In the genomic region with DNA sequence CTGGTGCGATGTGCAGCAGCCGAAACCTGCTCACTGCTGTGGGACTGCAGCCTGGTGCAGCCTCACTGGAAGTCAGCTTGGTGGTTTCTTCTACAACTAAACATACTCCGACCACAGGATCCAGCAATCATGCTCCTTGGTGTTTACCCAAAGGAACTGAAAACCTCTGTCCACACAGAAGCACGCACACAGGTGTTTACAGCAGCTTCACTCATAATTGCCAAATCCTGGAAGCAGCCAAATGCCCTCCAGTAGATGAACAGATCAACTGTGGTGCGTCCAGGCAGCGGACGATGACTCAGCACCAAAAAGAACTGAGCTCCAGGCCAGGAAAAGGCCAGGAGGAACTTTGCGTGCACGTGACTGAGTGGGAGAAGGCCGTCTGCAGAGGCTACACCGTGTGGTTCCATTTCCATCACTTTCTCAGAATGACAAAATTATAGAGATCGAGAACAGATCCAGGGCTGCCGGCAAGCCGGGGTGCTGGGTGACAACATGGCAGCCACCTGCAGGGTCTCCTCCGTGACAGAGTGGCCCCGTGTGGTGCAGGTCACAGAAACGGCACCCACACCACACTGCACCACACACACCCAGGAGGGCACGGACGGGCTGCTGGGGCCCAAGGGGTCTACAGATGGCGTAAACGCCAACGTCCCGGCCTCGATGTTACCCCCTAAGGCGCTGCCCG, we compare ENCODE assay signal across 9 cellular contexts. TPM values are rescaled to one million over a fixed set of nuclear protein-coding genes. Genes with fewer than 3 reads are reported as not detected.
A peak's percentile ranks its signal among the peaks of the same experiment; 100 is the strongest.
DNase-seq lines count a peak whose midpoint lies in the region; ATAC-seq and TF ChIP-seq lines count a peak whose summit lies in the region.
"Had no signal": no experiment of that assay in that cellular context is flagged by ENCODE, and none has a peak within 500 bp of the region (broad histone marks: within the 10 kb centered on the region; RNA-seq: fewer than 3 reads in every experiment).

No MANE protein-coding gene starts in this region.

- H3K4me2 ChIP-seq in GM23338 = no peak overlapping the region

- peaks cover 5% of the 10 kb centered on the region; the same call in 2 of the 3 replicates for H3K4me1 Mint-ChIP-seq in GM23338

- H3F3A ChIP-seq in GM23338 (replicated peaks; ENCODE audit: low read depth) = no peaks in the 10 kb centered on the region

- DNase-seq in GM23338 (ENCODE audit: low spot score) = no peak
- DNase-seq in RKO (ENCODE audit: low spot score) = peak; percentile 40
- peak; percentile 85 for DNase-seq in fibroblast of mammary gland (ENCODE audit: low read depth)
- peak; percentile 72 for DNase-seq in renal cortical epithelial cell (ENCODE audit: low read depth)
- no peak for DNase-seq in DMS 273 treated with DMSO at 0.1 percent for 48 hours (lab: John Stamatoyannopoulos, UW)
- DNase-seq in effector CD8-positive, alpha-beta T cell (lab: John Stamatoyannopoulos, UW) = no peak
- no peak for DNase-seq in ecto neural progenitor cell (ENCODE audit: low spot score)

- no peak overlapping the region for H2AFZ ChIP-seq in GM23338

- no peaks in the 10 kb centered on the region for H4K20me1 ChIP-seq in GM23338 (replicated peaks; ENCODE audit: insufficient read depth)

- H3K27ac ChIP-seq in GM23338 (ENCODE audit: low read depth) = no peak overlapping the region
- H3K27ac ChIP-seq: suprapubic skin had no signal

- H3K79me2 ChIP-seq in GM23338 (replicated peaks; ENCODE audit: insufficient read depth) = no peaks in the 10 kb centered on the region

- H3K4me3 ChIP-seq in GM23338 (no peak overlapping the region), fibroblast of mammary gland (ENCODE audit: control insufficient read depth, low read depth, low read length) (no peak overlapping the region)
- H3K4me3 ChIP-seq: suprapubic skin had no signal

- peak overlapping the region; percentile 56; the same call in 1 of the 2 replicates for H3K27ac Mint-ChIP-seq in GM23338

- TF ChIP-seq CTCF in GM23338 (conservative IDR thresholded peaks at IDR 0.05; ENCODE audit: low read depth in 2 of 2) (no peak), fibroblast of mammary gland (conservative IDR thresholded peaks at IDR 0.05; ENCODE audit: control insufficient read depth, insufficient read depth, low read depth, low read length) (no peak)

- no peaks in the 10 kb centered on the region for H3K9me2 ChIP-seq in GM23338 (ENCODE audit: insufficient read depth)

- no peak for ATAC-seq in GM23338
- ATAC-seq in GM18867 (IDR thresholded peaks at IDR 0.05; ENCODE audit: unreplicated experiment) = no peak

- H3K36me3 ChIP-seq in GM23338 (ENCODE audit: insufficient read depth) = no peaks in the 10 kb centered on the region

- peaks cover 2% of the 10 kb centered on the region for H3K27me3 Mint-ChIP-seq in GM23338 (ENCODE audit: insufficient read depth, low read depth, poor library complexity)

- H3K27me3 ChIP-seq in GM23338 (ENCODE audit: insufficient read depth) = no peaks in the 10 kb centered on the region
- H3K27me3 ChIP-seq: suprapubic skin had no signal

- no peaks in the 10 kb centered on the region for H3K9me3 Mint-ChIP-seq in GM23338

- H3K4me3 Mint-ChIP-seq in GM23338 = no peak overlapping the region

- H3K36me3 Mint-ChIP-seq in GM23338 (ENCODE audit: low read depth) = no peaks in the 10 kb centered on the region

- H3K4me1 ChIP-seq in GM23338 (ENCODE audit: insufficient read depth) = no peaks in the 10 kb centered on the region

TF ChIP-seq in GM23338, 12 proteins besides CTCF, POLR2A, EP300 and RAD21 (continues in another document):
- TF ChIP-seq, protein P1, sequence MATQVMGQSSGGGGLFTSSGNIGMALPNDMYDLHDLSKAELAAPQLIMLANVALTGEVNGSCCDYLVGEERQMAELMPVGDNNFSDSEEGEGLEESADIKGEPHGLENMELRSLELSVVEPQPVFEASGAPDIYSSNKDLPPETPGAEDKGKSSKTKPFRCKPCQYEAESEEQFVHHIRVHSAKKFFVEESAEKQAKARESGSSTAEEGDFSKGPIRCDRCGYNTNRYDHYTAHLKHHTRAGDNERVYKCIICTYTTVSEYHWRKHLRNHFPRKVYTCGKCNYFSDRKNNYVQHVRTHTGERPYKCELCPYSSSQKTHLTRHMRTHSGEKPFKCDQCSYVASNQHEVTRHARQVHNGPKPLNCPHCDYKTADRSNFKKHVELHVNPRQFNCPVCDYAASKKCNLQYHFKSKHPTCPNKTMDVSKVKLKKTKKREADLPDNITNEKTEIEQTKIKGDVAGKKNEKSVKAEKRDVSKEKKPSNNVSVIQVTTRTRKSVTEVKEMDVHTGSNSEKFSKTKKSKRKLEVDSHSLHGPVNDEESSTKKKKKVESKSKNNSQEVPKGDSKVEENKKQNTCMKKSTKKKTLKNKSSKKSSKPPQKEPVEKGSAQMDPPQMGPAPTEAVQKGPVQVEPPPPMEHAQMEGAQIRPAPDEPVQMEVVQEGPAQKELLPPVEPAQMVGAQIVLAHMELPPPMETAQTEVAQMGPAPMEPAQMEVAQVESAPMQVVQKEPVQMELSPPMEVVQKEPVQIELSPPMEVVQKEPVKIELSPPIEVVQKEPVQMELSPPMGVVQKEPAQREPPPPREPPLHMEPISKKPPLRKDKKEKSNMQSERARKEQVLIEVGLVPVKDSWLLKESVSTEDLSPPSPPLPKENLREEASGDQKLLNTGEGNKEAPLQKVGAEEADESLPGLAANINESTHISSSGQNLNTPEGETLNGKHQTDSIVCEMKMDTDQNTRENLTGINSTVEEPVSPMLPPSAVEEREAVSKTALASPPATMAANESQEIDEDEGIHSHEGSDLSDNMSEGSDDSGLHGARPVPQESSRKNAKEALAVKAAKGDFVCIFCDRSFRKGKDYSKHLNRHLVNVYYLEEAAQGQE (IDR thresholded peaks at IDR 0.05; ENCODE audit: unreplicated experiment) = no peak
- no peak for TF ChIP-seq POLR2AphosphoS5 (IDR thresholded peaks at IDR 0.05; ENCODE audit: low read depth)

RNA-seq across cellular contexts. Expression of gene NSMF, which starts 23.1 kb away (rescaled TPM):
- total RNA-seq in GM23338 (2014; rRNA removed; shearing (Covaris generic)) = 87.0 and 103 TPM in 2 replicates
- 20.3 and 22.3 TPM in 2 replicates for polyA plus RNA-seq in GM23338 (2016; fragmentation: Nextera tagmentation; extraction: Ambion mirVana)
- total RNA-seq in renal cortical epithelial cell = 12.0 and 20.4 TPM in 2 replicates

RNA-seq across cellular contexts. Expression of gene ENTPD8, which starts 41.1 kb away (rescaled TPM):
- 0.42 and 1.6 TPM in 2 replicates for total RNA-seq in GM23338 (2014; rRNA removed; shearing (Covaris generic))
- 0.89 and 1.1 TPM in 2 replicates for polyA plus RNA-seq in GM23338 (2016; fragmentation: Nextera tagmentation; extraction: Ambion mirVana)
- 0.05 and 0.17 TPM in 2 replicates for total RNA-seq in renal cortical epithelial cell
- total RNA-seq: suprapubic skin had no signal

RNA-seq across cellular contexts. Expression of gene NOXA1, which starts 59.0 kb away (rescaled TPM):
- total RNA-seq in GM23338 (2014; rRNA removed; shearing (Covaris generic)) = 0.59 and 0.62 TPM in 2 replicates
- 0.68 and 1.4 TPM in 2 replicates for polyA plus RNA-seq in GM23338 (2016; fragmentation: Nextera tagmentation; extraction: Ambion mirVana)
- 2.1 and 2.8 TPM in 2 replicates for total RNA-seq in renal cortical epithelial cell

RNA-seq across cellular contexts. Expression of gene EXD3, which starts 59.3 kb away (rescaled TPM):
- 3.6 and 4.4 TPM in 2 replicates for total RNA-seq in GM23338 (2014; rRNA removed; shearing (Covaris generic))
- 9.7 and 9.9 TPM in 2 replicates for polyA plus RNA-seq in GM23338 (2016; fragmentation: Nextera tagmentation; extraction: Ambion mirVana)
- 11.6 and 12.2 TPM in 2 replicates for total RNA-seq in renal cortical epithelial cell

Comparison
In these comparisons a context has a peak if more than half of its experiments do, and no peak if none do; other contexts are left out.
1. DNase-seq: peak in RKO (single experiment), fibroblast of mammary gland (single experiment) and renal cortical epithelial cell (single experiment); none in GM23338 (single experiment), DMS 273 treated with DMSO at 0.1 percent for 48 hours (single experiment), effector CD8-positive, alpha-beta T cell (single experiment) and ecto neural progenitor cell (single experiment).